In the genomic region with DNA sequence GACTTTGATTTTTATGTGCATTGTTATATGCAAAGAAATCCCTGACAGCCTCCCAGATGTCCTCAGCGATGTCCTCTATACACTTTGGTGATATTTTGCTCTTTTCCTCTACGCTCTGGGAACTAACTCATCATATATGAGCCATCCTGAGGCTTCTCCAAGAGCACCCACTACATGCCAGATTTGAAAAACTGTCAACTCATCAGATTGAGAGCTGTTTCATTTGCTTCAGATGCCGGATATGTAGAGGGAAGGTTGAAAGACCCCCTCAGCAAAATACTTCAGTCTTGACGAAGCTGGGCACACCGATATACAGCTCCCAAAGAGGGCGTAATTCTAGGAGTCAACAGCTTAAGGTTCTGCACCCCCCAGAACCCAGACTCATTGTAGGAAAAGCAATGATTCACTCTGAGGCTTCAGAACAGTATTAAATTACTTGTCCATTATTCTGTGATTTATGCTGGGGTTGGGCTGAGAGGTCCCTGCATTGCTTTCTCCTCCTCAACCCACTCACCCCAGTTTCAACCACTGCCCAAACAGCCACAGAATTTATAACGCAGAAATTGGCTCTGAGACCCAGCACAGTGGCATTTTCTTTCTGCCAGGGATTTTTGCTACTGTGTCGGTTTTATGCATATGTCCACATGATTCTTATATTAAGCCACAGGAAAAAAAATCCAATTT, we compare ENCODE assay signal across 17 cellular contexts.
DNase-seq lines count a peak whose midpoint lies in the region; ATAC-seq and TF ChIP-seq lines count a peak whose summit lies in the region.
"Had no signal": no experiment of that assay in that cellular context is flagged by ENCODE, and none has a peak within 500 bp of the region (broad histone marks: within the 10 kb centered on the region; RNA-seq: fewer than 3 reads in every experiment).

No MANE protein-coding gene starts in this region.

- no peak overlapping the region for H2AFZ ChIP-seq in PC-3 (ENCODE audit: low read length)
- H2AFZ ChIP-seq: GM23248 had no signal

- H3K9me2 ChIP-seq in PC-3 (replicated peaks; ENCODE audit: low read length), result no peaks in the 10 kb centered on the region

- H3K4me1 ChIP-seq in PC-3 (ENCODE audit: insufficient read depth, low read length), result peaks cover 26% of the 10 kb centered on the region
- H3K4me1 ChIP-seq in body of pancreas, result no peaks in the 10 kb centered on the region

- H3K9me3 ChIP-seq in PC-3 (ENCODE audit: low read length), result no peaks in the 10 kb centered on the region
- H3K9me3 ChIP-seq in body of pancreas, result no peaks in the 10 kb centered on the region

- H3K4me2 ChIP-seq in PC-3 (ENCODE audit: low read length), result no peak overlapping the region

- DNase-seq in HT1080 (ENCODE audit: low read depth) (peak; percentile 58), PC-3 (peak; percentile 37), type B pancreatic cell (ENCODE audit: extremely low spot score, unreplicated experiment) (no peak), NCI-H2196 (lab: John Stamatoyannopoulos, UW; ENCODE audit: unreplicated experiment) (no peak), body of pancreas (no peak), SHP77 treated with DMSO at 0.1 percent for 48 hours (lab: John Stamatoyannopoulos, UW) (no peak)
- DNase-seq: ACHN; C1 segment of cervical spinal cord; CD8-positive, alpha-beta memory T cell; DMS53; NCI-H1417 treated with DMSO at 0.1 percent for 48 hours; NCI-H1930; NCI-H2171; NCI-H774; Right ventricle myocardium superior had no signal

- H3K36me3 Mint-ChIP-seq in brain (no peaks in the 10 kb centered on the region), type B pancreatic cell (no peaks in the 10 kb centered on the region)
- H3K36me3 Mint-ChIP-seq: CD8-positive, alpha-beta memory T cell had no signal

- H3K4me3 ChIP-seq in PC-3 (ENCODE audit: low read length), result no peak overlapping the region
- no peak overlapping the region for H3K4me3 ChIP-seq in body of pancreas
- H3K4me3 ChIP-seq: GM23248 had no signal

- no peak overlapping the region for H3K4me3 Mint-ChIP-seq in brain
- peak overlapping the region; percentile 8 for H3K4me3 Mint-ChIP-seq in type B pancreatic cell
- H3K4me3 Mint-ChIP-seq: CD8-positive, alpha-beta memory T cell had no signal

- no peak for TF ChIP-seq POLR2A in body of pancreas (IDR thresholded peaks at IDR 0.05)

- peaks cover 11% of the 10 kb centered on the region for H3K27me3 Mint-ChIP-seq in brain
- H3K27me3 Mint-ChIP-seq in type B pancreatic cell, result peaks cover 18% of the 10 kb centered on the region

- H3K27me3 ChIP-seq in PC-3 (ENCODE audit: low read length) (no peaks in the 10 kb centered on the region), body of pancreas (no peaks in the 10 kb centered on the region)

- H3K79me2 ChIP-seq in PC-3 (ENCODE audit: low read length), result no peaks in the 10 kb centered on the region

- BruUV-seq in PC-3 (replicated peaks; lab: Mats Ljungman, UMichigan), result no TSS peak

- H3K4me1 Mint-ChIP-seq in brain, result peaks cover 59% of the 10 kb centered on the region
- peaks cover 36% of the 10 kb centered on the region for H3K4me1 Mint-ChIP-seq in type B pancreatic cell (ENCODE audit: unreplicated experiment)
- H3K4me1 Mint-ChIP-seq: CD8-positive, alpha-beta memory T cell had no signal

- H3K27ac ChIP-seq in PC-3 (ENCODE audit: low read length) (no peak overlapping the region), body of pancreas (no peak overlapping the region)
- H3K27ac ChIP-seq: GM23248 had no signal

- H3K36me3 ChIP-seq in PC-3 (ENCODE audit: low read depth, low read length) (no peaks in the 10 kb centered on the region), body of pancreas (replicated peaks in 1 of 2; ENCODE audit: insufficient read depth in 1 of 2, low read depth in 2 of 2) (no peaks in the 10 kb centered on the region)

- WGBS in body of pancreas, 2 donors, result 89 to 91% methylated on average over 7 to 8 of the region's 8 CpGs

- no peak for ATAC-seq in PC-3
- ATAC-seq in body of pancreas, result no peak

- H3K27ac Mint-ChIP-seq in brain (peak overlapping the region in 4 of 5 experiments; percentile 14 to 79 (median 40)), type B pancreatic cell (no peak overlapping the region)
- H3K27ac Mint-ChIP-seq: CD8-positive, alpha-beta memory T cell had no signal

- CTCF ChIA-PET in PC-3 (lab: Charles Lee), result no interaction called here

- H3K9ac ChIP-seq in PC-3 (ENCODE audit: low read length), result no peak overlapping the region
- H3K9ac ChIP-seq: GM23248 had no signal

- no peaks in the 10 kb centered on the region for H3F3A ChIP-seq in PC-3 (ENCODE audit: low read length, unreplicated experiment)

- intact Hi-C loops in PC-3 (cut with micrococcal nuclease), result no loop called here
- intact Hi-C loops in body of pancreas (cut with DNase I), result no loop called here

- H4K20me1 ChIP-seq in PC-3 (ENCODE audit: low read length), result no peaks in the 10 kb centered on the region

- peaks cover 0 to 2% (median 0%) of the 10 kb centered on the region in 5 experiments for H3K9me3 Mint-ChIP-seq in brain
- no peaks in the 10 kb centered on the region for H3K9me3 Mint-ChIP-seq in type B pancreatic cell
- H3K9me3 Mint-ChIP-seq: CD8-positive, alpha-beta memory T cell had no signal

- TF ChIP-seq CTCF in PC-3 (conservative IDR thresholded peaks at IDR 0.05; ENCODE audit: low read depth, low read length), result no peak
- no peak for TF ChIP-seq CTCF in brain (conservative IDR thresholded peaks at IDR 0.05)
- TF ChIP-seq CTCF in type B pancreatic cell (conservative IDR thresholded peaks at IDR 0.05), result no peak
- TF ChIP-seq CTCF in body of pancreas (IDR thresholded peaks at IDR 0.05), result no peak

- POLR2A ChIA-PET in PC-3 (lab: Charles Lee; ENCODE audit: unreplicated experiment), result no interaction called here

Comparison
In these comparisons a context has a peak if more than half of its experiments do, and no peak if none do; other contexts are left out.
1. DNase-seq: peak in HT1080 (single experiment) and PC-3 (single experiment); none in type B pancreatic cell (single experiment), NCI-H2196 (single experiment), body of pancreas (0 of 4) and SHP77 treated with DMSO at 0.1 percent for 48 hours (single experiment).